In the genomic region with DNA sequence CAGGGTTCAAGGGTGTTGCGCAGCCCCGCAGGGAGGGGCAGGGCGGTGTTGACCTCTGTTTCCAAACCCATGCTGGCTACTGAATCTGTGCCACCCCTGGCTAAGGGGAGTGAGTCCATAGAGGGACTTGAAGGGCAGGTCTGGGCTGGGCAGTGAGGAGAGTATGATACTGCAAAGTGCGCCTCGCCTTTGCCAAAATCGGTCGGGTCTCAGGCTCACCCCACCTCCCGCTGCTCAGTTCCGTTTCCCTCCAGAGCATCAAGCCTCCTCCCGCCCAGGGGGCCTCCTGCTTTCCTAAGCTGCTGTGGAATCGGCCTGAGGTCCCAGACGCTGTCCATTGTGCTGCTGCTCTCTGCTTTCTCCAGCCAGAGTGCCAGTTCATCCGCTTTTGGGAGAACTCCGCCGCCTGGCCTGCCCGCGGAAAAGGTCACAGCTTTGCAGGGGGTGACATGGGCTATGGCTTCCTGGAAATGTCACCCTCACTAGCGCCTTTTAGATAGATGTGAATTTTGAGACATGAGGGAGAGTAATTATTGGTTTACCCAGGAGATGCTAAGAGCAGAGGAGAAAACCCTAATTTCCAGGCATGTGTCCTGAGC, we compare ENCODE assay signal across 8 cellular contexts.
DNase-seq lines count a peak whose midpoint lies in the region; ATAC-seq and TF ChIP-seq lines count a peak whose summit lies in the region.

No MANE protein-coding gene starts in this region.

- ATAC-seq in GM21423 (IDR thresholded peaks at IDR 0.05; ENCODE audit: unreplicated experiment) (peak; percentile 6), HG03039 (IDR thresholded peaks at IDR 0.05; ENCODE audit: unreplicated experiment) (no peak)
- no peak for ATAC-seq in stimulated activated naive CD8-positive, alpha-beta T cell treated with anti-CD3 and anti-CD28 coated beads, Interleukin-15, amount 100 ng/mL, for 72 hours

- H3K4me3 ChIP-seq in NB4 (ENCODE audit: low read depth, low read length), result peak overlapping the region; percentile 94

- H3K4me3 Mint-ChIP-seq in stimulated activated naive CD8-positive, alpha-beta T cell treated with anti-CD3 and anti-CD28 coated beads, Interleukin-15, amount 100 ng/mL, for 72 hours, result peak overlapping the region; percentile 90 to 96

- no peaks in the 10 kb centered on the region for H3K9me3 Mint-ChIP-seq in stimulated activated naive CD8-positive, alpha-beta T cell treated with anti-CD3 and anti-CD28 coated beads, Interleukin-15, amount 100 ng/mL, for 72 hours

- TF ChIP-seq POLR2A in NB4 (IDR thresholded peaks at IDR 0.05; ENCODE audit: extremely low read depth, insufficient read length), result no peak

- H3K4me1 Mint-ChIP-seq in stimulated activated naive CD8-positive, alpha-beta T cell treated with anti-CD3 and anti-CD28 coated beads, Interleukin-15, amount 100 ng/mL, for 72 hours, result peaks cover 18% of the 10 kb centered on the region

- H3K27me3 Mint-ChIP-seq in stimulated activated naive CD8-positive, alpha-beta T cell treated with anti-CD3 and anti-CD28 coated beads, Interleukin-15, amount 100 ng/mL, for 72 hours, result no peaks in the 10 kb centered on the region

- TF ChIP-seq CTCF in NB4 (IDR thresholded peaks at IDR 0.05; ENCODE audit: low read depth, low read length), result no peak

- DNase-seq in CD1c-positive myeloid dendritic cell (ENCODE audit: extremely low spot score) (peak; percentile 17), NB4 (ENCODE audit: low read depth) (peak; percentile 64), brain pericyte (ENCODE audit: low read depth, low spot score) (peak; percentile 17), islet precursor cell (peak; percentile 74), pons (ENCODE audit: low spot score) (no peak)
- no peak for DNase-seq in stimulated activated naive CD8-positive, alpha-beta T cell treated with anti-CD3 and anti-CD28 coated beads, Interleukin-15, amount 100 ng/mL, for 72 hours

- H3K27ac Mint-ChIP-seq in stimulated activated naive CD8-positive, alpha-beta T cell treated with anti-CD3 and anti-CD28 coated beads, Interleukin-15, amount 100 ng/mL, for 72 hours, result peak overlapping the region; percentile 96 to 97

Comparison
In these comparisons a context has a peak if more than half of its experiments do, and no peak if none do; other contexts are left out.
1. DNase-seq: peak in CD1c-positive myeloid dendritic cell (single experiment), NB4 (single experiment), brain pericyte (single experiment) and islet precursor cell (single experiment); none in stimulated activated naive CD8-positive, alpha-beta T cell treated with anti-CD3 and anti-CD28 coated beads, Interleukin-15, amount 100 ng/mL, for 72 hours (0 of 2) and pons (single experiment).